Comparison of ENCODE assay signal across 1 cellular context in the genomic region with DNA sequence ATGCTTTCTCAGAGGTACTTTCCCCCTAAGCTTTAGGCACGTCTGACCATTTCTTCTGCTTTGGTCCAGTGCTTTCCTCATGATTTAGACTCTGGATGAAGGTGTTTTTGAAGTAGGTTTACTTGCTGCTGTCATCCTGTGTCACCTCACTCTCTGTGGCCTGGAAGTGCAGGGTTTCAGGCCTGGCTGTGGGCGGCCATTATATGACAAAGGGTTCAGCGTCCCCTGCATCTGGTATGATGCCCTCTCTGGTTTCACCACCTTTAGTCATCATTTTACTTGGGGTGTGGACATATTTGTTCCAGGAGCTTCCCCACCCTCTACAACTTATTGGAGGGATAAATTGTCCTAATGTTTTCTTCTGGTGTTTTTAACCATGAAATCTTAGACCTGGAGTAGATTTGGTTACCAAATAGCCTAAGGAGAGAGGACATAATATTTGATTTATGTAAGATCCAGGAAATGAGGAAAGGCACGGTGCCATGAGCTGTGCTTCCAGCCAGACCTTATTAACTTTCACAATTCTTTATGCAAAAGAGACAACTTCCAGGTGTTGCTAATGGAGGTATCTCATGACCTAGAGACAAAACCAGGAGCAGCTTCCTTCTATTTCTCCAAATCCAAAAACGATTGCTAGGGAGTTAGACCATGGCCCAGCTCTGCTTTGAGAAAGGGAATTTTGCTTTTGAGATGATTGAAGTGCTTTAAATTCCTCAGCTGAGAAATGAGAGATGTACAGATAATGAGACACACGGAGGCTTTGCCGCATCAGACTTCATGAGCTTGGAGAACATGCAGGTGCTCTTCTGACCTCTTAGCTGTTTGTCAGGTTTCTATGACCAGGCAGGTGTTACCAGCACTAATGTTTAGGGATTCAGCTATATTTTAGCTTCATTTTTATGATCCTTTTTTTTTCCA.
TF ChIP-seq lines count a peak whose summit lies in the region.

No MANE protein-coding gene starts in this region.

TF ChIP-seq in IMR-90, 13 proteins besides CTCF, POLR2A, EP300 and RAD21:
- TF ChIP-seq MAZ (IDR thresholded peaks at IDR 0.05; ENCODE audit: borderline replicate concordance, low read depth, low read length) = no peak
- no peak for TF ChIP-seq RFX5 (IDR thresholded peaks at IDR 0.05; ENCODE audit: low read depth, low read length)
- TF ChIP-seq FOS (IDR thresholded peaks at IDR 0.05; ENCODE audit: low read depth, low read length) = no peak
- TF ChIP-seq BHLHE40 (IDR thresholded peaks at IDR 0.05; ENCODE audit: low read depth, low read length) = no peak
- TF ChIP-seq CEBPB (IDR thresholded peaks at IDR 0.05; ENCODE audit: low read depth, low read length) = no peak
TF ChIP-seq in IMR-90: peak in this region for 0.
